Comparison of ENCODE assay signal across 10 cellular contexts in genomic region chr5:95238560-95239325, GRCh38. TPM values are rescaled to one million over a fixed set of nuclear protein-coding genes. Genes with fewer than 3 reads are reported as not detected.
A peak's percentile ranks its signal among the peaks of the same experiment; 100 is the strongest.
DNase-seq lines count a peak whose midpoint lies in the region; TF ChIP-seq lines count a peak whose summit lies in the region.
"Had no signal": no experiment of that assay in that cellular context is flagged by ENCODE, and none has a peak within 500 bp of the region (broad histone marks: within the 10 kb centered on the region; RNA-seq: fewer than 3 reads in every experiment).

No MANE protein-coding gene starts in this region.

- 61% methylated on average over 10 of the region's 10 CpGs for WGBS in mammary epithelial cell (ENCODE audit: low coverage, missing lambda C conversion rate)

- in situ Hi-C loops in mammary epithelial cell (cut with MboI; ENCODE audit: low sequenced_read_pairs in 2 of 2), result loop anchor here (10.0 to 25.0 kb wide), 2 partner anchors 251 to 274 kb away; no protein-coding TSS in a partner anchor

- H3K36me3 ChIP-seq in Karpas-422 (ENCODE audit: insufficient read depth, low read length) (no peaks in the 10 kb centered on the region), mammary epithelial cell (ENCODE audit: insufficient read depth, low read length) (no peaks in the 10 kb centered on the region), vagina (no peaks in the 10 kb centered on the region), Peyer's patch (no peaks in the 10 kb centered on the region)

- H3K9me3 ChIP-seq in Karpas-422 (ENCODE audit: low read length) (no peaks in the 10 kb centered on the region), mammary epithelial cell (replicated peaks; ENCODE audit: insufficient read depth, low read length) (no peaks in the 10 kb centered on the region), vagina (no peaks in the 10 kb centered on the region), Peyer's patch (no peaks in the 10 kb centered on the region)
- H3K9me3 ChIP-seq: mucosa of descending colon had no signal

- H3K27ac ChIP-seq in Karpas-422 (ENCODE audit: low read length), result no peak overlapping the region
- no peak overlapping the region for H3K27ac ChIP-seq in mammary epithelial cell (ENCODE audit: insufficient read depth, low read depth, low read length)
- H3K27ac ChIP-seq in vagina, result no peak overlapping the region
- no peak overlapping the region for H3K27ac ChIP-seq in Peyer's patch

- H3K27me3 Mint-ChIP-seq in activated CD4-positive, alpha-beta T cell treated with anti-CD3 and anti-CD28 coated beads, Interleukin-2, amount 10 ng/mL, durations not matched to agents 7 days and 5 days, result peaks cover 11% of the 10 kb centered on the region

- H3K4me2 ChIP-seq in Karpas-422 (ENCODE audit: low read depth, low read length, poor library complexity, severe bottlenecking), result no peak overlapping the region
- no peak overlapping the region for H3K4me2 ChIP-seq in mammary epithelial cell (ENCODE audit: insufficient read depth, low read depth, low read length)

- no peak overlapping the region for H2AFZ ChIP-seq in Karpas-422 (ENCODE audit: low read length)
- H2AFZ ChIP-seq in mammary epithelial cell (ENCODE audit: low read depth, low read length), result no peak overlapping the region

- dilution Hi-C loops in mammary epithelial cell (cut with HindIII; ENCODE audit: low sequenced_read_pairs), result no loop called here

- intact Hi-C loops in mammary epithelial cell (cut with micrococcal nuclease) (loop anchor here (1.0 kb wide), 1 partner anchor 270 kb away; no protein-coding TSS in a partner anchor), vagina (cut with DNase I) (no loop called here)

- H3K4me3 ChIP-seq in Karpas-422 (ENCODE audit: low read length) (no peak overlapping the region), mammary epithelial cell (replicated peaks in 1 of 3; ENCODE audit: insufficient read depth in 1 of 3, low read depth in 2 of 3, low read length in 3 of 3) (no peak overlapping the region), vagina (no peak overlapping the region), Peyer's patch (no peak overlapping the region)
- H3K4me3 ChIP-seq: mucosa of descending colon had no signal

- TF ChIP-seq POLR2A in vagina (IDR thresholded peaks at IDR 0.05) (no peak), Peyer's patch (IDR thresholded peaks at IDR 0.05) (no peak)

- H4K20me1 ChIP-seq in Karpas-422 (ENCODE audit: insufficient read depth, low read depth, low read length) (no peaks in the 10 kb centered on the region), mammary epithelial cell (ENCODE audit: insufficient read depth, low read length) (no peaks in the 10 kb centered on the region)

- no peaks in the 10 kb centered on the region for H3K9me2 ChIP-seq in Karpas-422 (replicated peaks; ENCODE audit: insufficient read depth, low read length)

- BruUV-seq in mammary epithelial cell (replicated peaks; lab: Mats Ljungman, UMichigan), result no TSS peak

- H3K27ac Mint-ChIP-seq in activated CD4-positive, alpha-beta T cell treated with anti-CD3 and anti-CD28 coated beads, Interleukin-2, amount 10 ng/mL, durations not matched to agents 7 days and 5 days, result no peak overlapping the region

- H3K4me1 ChIP-seq in Karpas-422 (ENCODE audit: low read length) (no peaks in the 10 kb centered on the region), mammary epithelial cell (ENCODE audit: insufficient read depth, low read length) (no peaks in the 10 kb centered on the region), vagina (no peaks in the 10 kb centered on the region), Peyer's patch (no peaks in the 10 kb centered on the region)

- peak in 1 of 2 donors; percentile 49 for TF ChIP-seq CTCF in mammary epithelial cell (conservative IDR thresholded peaks at IDR 0.05 in 1 of 2, IDR thresholded peaks at IDR 0.05 in 1 of 2; ENCODE audit: extremely low read depth in 1 of 2, insufficient read depth in 1 of 2, low read depth in 1 of 2, low read length in 2 of 2)
- no peak for TF ChIP-seq CTCF in vagina (IDR thresholded peaks at IDR 0.05)
- peak in 2 of 6 experiments; percentile 11 to 13 for TF ChIP-seq CTCF in Peyer's patch (IDR thresholded peaks at IDR 0.05)

- H3K36me3 Mint-ChIP-seq in activated CD4-positive, alpha-beta T cell treated with anti-CD3 and anti-CD28 coated beads, Interleukin-2, amount 10 ng/mL, durations not matched to agents 7 days and 5 days (ENCODE audit: low read depth), result no peaks in the 10 kb centered on the region

- DNase-seq in EL, result peak; percentile 14
- peak; percentile 60 for DNase-seq in Karpas-422
- peak; percentile 7 for DNase-seq in mammary epithelial cell
- peak; percentile 24 for DNase-seq in non-pigmented ciliary epithelial cell (ENCODE audit: low read depth)
- no peak for DNase-seq in activated CD4-positive, alpha-beta T cell treated with anti-CD3 and anti-CD28 coated beads, Interleukin-2, amount 10 ng/mL, durations not matched to agents 7 days and 5 days
- no peak for DNase-seq in vagina (ENCODE audit: extremely low spot score in 2 of 2)
- DNase-seq in GM19240 (ENCODE audit: insufficient read length, low spot score), result no peak
- DNase-seq in Peyer's patch, result no peak
- DNase-seq: central memory CD4-positive, alpha-beta T cell had no signal

- peaks cover 6% of the 10 kb centered on the region for H3K4me1 Mint-ChIP-seq in activated CD4-positive, alpha-beta T cell treated with anti-CD3 and anti-CD28 coated beads, Interleukin-2, amount 10 ng/mL, durations not matched to agents 7 days and 5 days

- no peaks in the 10 kb centered on the region for H3K79me2 ChIP-seq in Karpas-422 (ENCODE audit: low read length)
- H3K79me2 ChIP-seq in mammary epithelial cell (ENCODE audit: insufficient read depth, low read length), result no peaks in the 10 kb centered on the region

- H3K9me3 Mint-ChIP-seq in activated CD4-positive, alpha-beta T cell treated with anti-CD3 and anti-CD28 coated beads, Interleukin-2, amount 10 ng/mL, durations not matched to agents 7 days and 5 days, result no peaks in the 10 kb centered on the region

- H3K9ac ChIP-seq in Karpas-422 (ENCODE audit: low read length), result no peak overlapping the region
- H3K9ac ChIP-seq in mammary epithelial cell (ENCODE audit: insufficient read depth, low read length), result no peak overlapping the region

- POLR2A ChIA-PET in activated CD4-positive, alpha-beta T cell treated with anti-CD3 and anti-CD28 coated beads, Interleukin-2, amount 10 ng/mL, durations not matched to agents 7 days and 5 days (lab: Charles Lee), result no interaction called here

- CTCF ChIA-PET in mammary epithelial cell (lab: Charles Lee; ENCODE audit: low non-redundant PET), result no interaction called here
- CTCF ChIA-PET in activated CD4-positive, alpha-beta T cell treated with anti-CD3 and anti-CD28 coated beads, Interleukin-2, amount 10 ng/mL, durations not matched to agents 7 days and 5 days (lab: Charles Lee), result no interaction called here

- no peaks in the 10 kb centered on the region for H3K27me3 ChIP-seq in Karpas-422 (ENCODE audit: low read length)
- peaks cover 5% of the 10 kb centered on the region for H3K27me3 ChIP-seq in mammary epithelial cell (ENCODE audit: insufficient read depth, low read length)
- no peaks in the 10 kb centered on the region for H3K27me3 ChIP-seq in vagina
- H3K27me3 ChIP-seq in Peyer's patch, result no peaks in the 10 kb centered on the region

- H3K4me3 Mint-ChIP-seq in activated CD4-positive, alpha-beta T cell treated with anti-CD3 and anti-CD28 coated beads, Interleukin-2, amount 10 ng/mL, durations not matched to agents 7 days and 5 days, result no peak overlapping the region

RNA-seq across cellular contexts. Expression of gene MCTP1, which starts 46.2 kb away (rescaled TPM):
- total RNA-seq in Karpas-422 (2014; rRNA removed; shearing (Covaris generic); ENCODE audit: low replicate concordance), result 0.40 and 0.41 TPM in 2 replicates
- total RNA-seq in mammary epithelial cell (10 to 100 TPM; 12.7 to 16.8 TPM), vagina (12.8 TPM), Peyer's patch (10 to 100 TPM in 2 of 4 donors, 1 to 10 TPM in 2; 4.7 to 61.1 (median 11.3) TPM)
- 4.0 TPM for polyA plus RNA-seq in mammary epithelial cell
- 13.3 TPM for polyA minus RNA-seq in mammary epithelial cell
- under 1 TPM in 1 of 2 experiments, not detected in 1; 0.08 TPM for total RNA-seq in activated CD4-positive, alpha-beta T cell treated with anti-CD3 and anti-CD28 coated beads, Interleukin-2, amount 10 ng/mL, durations not matched to agents 7 days and 5 days

Comparison
In these comparisons a context has a peak if more than half of its experiments do, and no peak if none do; other contexts are left out.
1. DNase-seq: peak in EL (single experiment), Karpas-422 (single experiment), mammary epithelial cell (single experiment) and non-pigmented ciliary epithelial cell (single experiment); none in activated CD4-positive, alpha-beta T cell treated with anti-CD3 and anti-CD28 coated beads, Interleukin-2, amount 10 ng/mL, durations not matched to agents 7 days and 5 days (single experiment), vagina (0 of 2), GM19240 (single experiment) and Peyer's patch (0 of 3).